ENCODE assay signal across 15 cellular contexts in the genomic region with DNA sequence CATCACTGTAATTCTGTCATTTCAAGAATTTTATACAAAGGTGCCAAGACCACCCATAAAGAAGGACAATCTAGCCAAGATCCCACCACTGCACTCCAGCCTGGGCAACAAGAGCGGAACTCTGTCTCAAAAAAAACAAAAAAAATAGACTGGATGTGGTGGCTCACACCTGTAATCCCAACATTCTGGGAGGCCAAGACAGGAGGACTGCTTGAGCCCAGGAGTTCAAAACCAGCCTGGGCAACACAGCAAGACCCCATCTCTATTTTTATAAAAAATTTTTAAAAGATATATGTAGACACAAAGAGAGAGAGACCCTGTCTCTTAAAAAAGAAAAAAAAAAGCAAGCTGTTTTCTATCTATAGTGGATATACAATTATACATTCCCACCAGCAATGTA.
"Had no signal": no experiment of that assay in that cellular context is flagged by ENCODE, and none has a peak within 500 bp of the region (broad histone marks: within the 10 kb centered on the region; RNA-seq: fewer than 3 reads in every experiment).

No MANE protein-coding gene starts in this region.

- H3K27ac ChIP-seq: colonic mucosa, heart left ventricle, testis, uterus had no signal

- H3K36me3 ChIP-seq: colonic mucosa, uterus had no signal

- H3K27ac Mint-ChIP-seq: activated CD4-positive, alpha-beta memory T cell treated with anti-CD3 and anti-CD28 coated beads, Interleukin-2, amount 10 ng/mL, durations not matched to agents 7 days and 5 days; activated naive CD4-positive, alpha-beta T cell treated with anti-CD3 and anti-CD28 coated beads, Interleukin-2, amount 10 ng/mL, durations not matched to agents 7 days and 5 days had no signal

- H3K27me3 Mint-ChIP-seq: activated CD4-positive, alpha-beta memory T cell treated with anti-CD3 and anti-CD28 coated beads, Interleukin-2, amount 10 ng/mL, durations not matched to agents 7 days and 5 days; activated naive CD4-positive, alpha-beta T cell treated with anti-CD3 and anti-CD28 coated beads, Interleukin-2, amount 10 ng/mL, durations not matched to agents 7 days and 5 days had no signal

- H3K4me3 Mint-ChIP-seq: activated CD4-positive, alpha-beta memory T cell treated with anti-CD3 and anti-CD28 coated beads, Interleukin-2, amount 10 ng/mL, durations not matched to agents 7 days and 5 days; activated naive CD4-positive, alpha-beta T cell treated with anti-CD3 and anti-CD28 coated beads, Interleukin-2, amount 10 ng/mL, durations not matched to agents 7 days and 5 days had no signal

- H3K4me1 ChIP-seq: colonic mucosa had no signal

- H3K4me3 ChIP-seq: colonic mucosa, heart left ventricle, testis, uterus had no signal

- H3K27me3 ChIP-seq: colonic mucosa, heart left ventricle, testis, uterus had no signal

- H3K9me3 ChIP-seq: colonic mucosa, heart left ventricle, testis, uterus had no signal

- H3K9me3 Mint-ChIP-seq: activated CD4-positive, alpha-beta memory T cell treated with anti-CD3 and anti-CD28 coated beads, Interleukin-2, amount 10 ng/mL, durations not matched to agents 7 days and 5 days; activated naive CD4-positive, alpha-beta T cell treated with anti-CD3 and anti-CD28 coated beads, Interleukin-2, amount 10 ng/mL, durations not matched to agents 7 days and 5 days had no signal

- DNase-seq: activated CD4-positive, alpha-beta memory T cell treated with anti-CD3 and anti-CD28 coated beads, Interleukin-2, amount 10 ng/mL, durations not matched to agents 7 days and 5 days; activated CD4-positive, CD25-positive, alpha-beta regulatory T cell treated with anti-CD3 and anti-CD28 coated beads, Interleukin-2, amount 50 U/mL, for 72 hours; activated CD8-positive, alpha-beta memory T cell treated with anti-CD3 and anti-CD28 coated beads, Interleukin-2, amount 50 U/mL, for 48 hours; activated naive CD4-positive, alpha-beta T cell treated with anti-CD3 and anti-CD28 coated beads, Interleukin-2, amount 10 ng/mL, durations not matched to agents 7 days and 5 days; caudate nucleus; colonic mucosa; foreskin melanocyte; heart left ventricle; stimulated activated CD4-positive, alpha-beta T cell treated with anti-CD3 and anti-CD28 coated beads, Interleukin-12 subunit alpha, Interleukin-12 subunit beta, amount 100 ng/mL, for 4 hours; stimulated activated CD4-positive, alpha-beta T cell treated with anti-CD3 and anti-CD28 coated beads, Interleukin-4, amount 100 ng/mL, for 1 hour; stimulated activated CD8-positive, alpha-beta memory T cell treated with anti-CD3 and anti-CD28 coated beads, Interleukin-4, amount 100 ng/mL, for 48 hours; stimulated activated naive CD8-positive, alpha-beta T cell treated with anti-CD3 and anti-CD28 coated beads, Interleukin-15, Interleukin-2, amounts not matched to agents 100 U/mL and 50 U/mL, for 24 hours; testis; uterus had no signal

- ATAC-seq: heart left ventricle; left lobe of liver; stimulated activated naive CD8-positive, alpha-beta T cell treated with anti-CD3 and anti-CD28 coated beads, Interleukin-15, Interleukin-2, amounts not matched to agents 100 U/mL and 50 U/mL, for 24 hours had no signal
